20 cellular contexts compared by ENCODE assay signal in genomic region chr2:128154225-128154624, GRCh38.
"Had no signal": no experiment of that assay in that cellular context is flagged by ENCODE, and none has a peak within 500 bp of the region (broad histone marks: within the 10 kb centered on the region; RNA-seq: fewer than 3 reads in every experiment).

No MANE protein-coding gene starts in this region.

- H3K27ac ChIP-seq: coronary artery, parathyroid adenoma, tibial artery, VCaP had no signal

- H3K4me3 ChIP-seq: coronary artery, tibial artery had no signal

- H3K4me1 Mint-ChIP-seq: activated naive CD4-positive, alpha-beta T cell treated with anti-CD3 and anti-CD28 coated beads, Interleukin-2, amount 10 ng/mL, durations not matched to agents 7 days and 5 days; activated naive CD8-positive, alpha-beta T cell treated with anti-CD3 and anti-CD28 coated beads, Interleukin-2, amount 50 U/mL, for 24 hours; brain had no signal

- H3K27ac Mint-ChIP-seq: activated naive CD8-positive, alpha-beta T cell treated with anti-CD3 and anti-CD28 coated beads, Interleukin-2, amount 50 U/mL, for 24 hours; brain; natural killer cell treated with Interleukin-12 subunit alpha and Interleukin-12 subunit beta and Interleukin-15 and Interleukin-18, amount 100 ng/mL, for 72 hours had no signal

- H3K4me1 ChIP-seq: parathyroid adenoma, tibial artery had no signal

- DNase-seq: activated CD4-positive, alpha-beta T cell treated with anti-CD3 and anti-CD28 coated beads, Interleukin-2, amount 50 U/mL, for 1 hour; activated CD4-positive, CD25-positive, alpha-beta regulatory T cell treated with anti-CD3 and anti-CD28 coated beads, Interleukin-2, amount 50 U/mL, for 72 hours; activated CD8-positive, alpha-beta memory T cell treated with anti-CD3 and anti-CD28 coated beads for 24 hours; activated CD8-positive, alpha-beta memory T cell treated with anti-CD3 and anti-CD28 coated beads, Interleukin-2, amount 50 U/mL, for 48 hours; activated effector memory CD4-positive, alpha-beta T cell treated with Interleukin-2 at 50 U/mL for 16 hours; activated naive CD4-positive, alpha-beta T cell treated with anti-CD3 and anti-CD28 coated beads, Interleukin-2, amount 10 ng/mL, durations not matched to agents 7 days and 5 days; activated naive CD8-positive, alpha-beta T cell treated with anti-CD3 and anti-CD28 coated beads, Interleukin-2, amount 50 U/mL, for 24 hours; activated T-cell treated with anti-CD3 and anti-CD28 coated beads, Interleukin-2, amount 50 U/mL, for 48 hours; stimulated activated CD4-positive, alpha-beta T cell treated with anti-CD3 and anti-CD28 coated beads, Interleukin-12 subunit alpha, Interleukin-12 subunit beta, amount 100 ng/mL, for 4 hours; stimulated activated CD4-positive, alpha-beta T cell treated with anti-CD3 and anti-CD28 coated beads, Interleukin-1b, Interleukin-23, amount 100 ng/mL, for 48 hours; stimulated activated CD8-positive, alpha-beta memory T cell treated with anti-CD3 and anti-CD28 coated beads, Interleukin-4, amount 100 ng/mL, for 48 hours; stimulated activated naive CD8-positive, alpha-beta T cell treated with anti-CD3 and anti-CD28 coated beads, Interleukin-15, Interleukin-2, amounts not matched to agents 100 U/mL and 50 U/mL, for 24 hours; T-helper 1 cell; T-helper 9 cell; tibial artery had no signal

- H3K9me3 ChIP-seq: tibial artery had no signal

- H3K27me3 Mint-ChIP-seq: activated naive CD4-positive, alpha-beta T cell treated with anti-CD3 and anti-CD28 coated beads, Interleukin-2, amount 10 ng/mL, durations not matched to agents 7 days and 5 days; activated naive CD8-positive, alpha-beta T cell treated with anti-CD3 and anti-CD28 coated beads, Interleukin-2, amount 50 U/mL, for 24 hours; brain; natural killer cell treated with Interleukin-12 subunit alpha and Interleukin-12 subunit beta and Interleukin-15 and Interleukin-18, amount 100 ng/mL, for 72 hours had no signal

- H3K4me3 Mint-ChIP-seq: activated naive CD4-positive, alpha-beta T cell treated with anti-CD3 and anti-CD28 coated beads, Interleukin-2, amount 10 ng/mL, durations not matched to agents 7 days and 5 days; activated naive CD8-positive, alpha-beta T cell treated with anti-CD3 and anti-CD28 coated beads, Interleukin-2, amount 50 U/mL, for 24 hours; brain; natural killer cell treated with Interleukin-12 subunit alpha and Interleukin-12 subunit beta and Interleukin-15 and Interleukin-18, amount 100 ng/mL, for 72 hours had no signal

- H3K9me3 Mint-ChIP-seq: activated naive CD4-positive, alpha-beta T cell treated with anti-CD3 and anti-CD28 coated beads, Interleukin-2, amount 10 ng/mL, durations not matched to agents 7 days and 5 days; activated naive CD8-positive, alpha-beta T cell treated with anti-CD3 and anti-CD28 coated beads, Interleukin-2, amount 50 U/mL, for 24 hours; brain; natural killer cell treated with Interleukin-12 subunit alpha and Interleukin-12 subunit beta and Interleukin-15 and Interleukin-18, amount 100 ng/mL, for 72 hours had no signal

- ATAC-seq: activated naive CD8-positive, alpha-beta T cell treated with anti-CD3 and anti-CD28 coated beads, Interleukin-2, amount 50 U/mL, for 24 hours; natural killer cell treated with Interleukin-12 subunit alpha and Interleukin-12 subunit beta and Interleukin-15 and Interleukin-18, amount 100 ng/mL, for 72 hours; stimulated activated naive CD8-positive, alpha-beta T cell treated with anti-CD3 and anti-CD28 coated beads, Interleukin-15, Interleukin-2, amounts not matched to agents 100 U/mL and 50 U/mL, for 24 hours had no signal

- H3K27me3 ChIP-seq: tibial artery had no signal
